In genomic region chr10:26571655-26572054, GRCh38 we compare ENCODE assay signal across 12 cellular contexts.
"Had no signal": no experiment of that assay in that cellular context is flagged by ENCODE, and none has a peak within 500 bp of the region (broad histone marks: within the 10 kb centered on the region; RNA-seq: fewer than 3 reads in every experiment).

No MANE protein-coding gene starts in this region.

- FAIRE-seq: pancreas had no signal

- H3K9me3 ChIP-seq: adrenal gland, pancreas, vagina had no signal

- H3K27me3 ChIP-seq: adrenal gland, pancreas, vagina had no signal

- H3K4me3 ChIP-seq: adrenal gland, pancreas, tibial nerve, vagina had no signal

- DNase-seq: activated CD4-positive, alpha-beta T cell treated with anti-CD3 and anti-CD28 coated beads for 36 hours; activated CD8-positive, alpha-beta T cell treated with anti-CD3 and anti-CD28 coated beads, Interleukin-2, amount 10 ng/mL, durations not matched to agents 7 days and 5 days; activated naive CD4-positive, alpha-beta T cell treated with anti-CD3 and anti-CD28 coated beads for 36 hours; adrenal gland; central memory CD4-positive, alpha-beta T cell; cortex of kidney; effector memory CD4-positive, alpha-beta T cell; hippocampal formation; pancreas; WERI-Rb-1 had no signal

- ATAC-seq: activated CD4-positive, alpha-beta T cell treated with anti-CD3 and anti-CD28 coated beads for 36 hours; activated CD8-positive, alpha-beta T cell treated with anti-CD3 and anti-CD28 coated beads, Interleukin-2, amount 10 ng/mL, durations not matched to agents 7 days and 5 days; pancreas had no signal

- H3K4me1 ChIP-seq: pancreas, vagina had no signal

- H3K36me3 ChIP-seq: adrenal gland, pancreas, tibial nerve, vagina, WERI-Rb-1 had no signal

- H3K27ac ChIP-seq: adrenal gland, pancreas, tibial nerve, vagina, WERI-Rb-1 had no signal
